ENCODE assay signal across 9 cellular contexts in the genomic region with DNA sequence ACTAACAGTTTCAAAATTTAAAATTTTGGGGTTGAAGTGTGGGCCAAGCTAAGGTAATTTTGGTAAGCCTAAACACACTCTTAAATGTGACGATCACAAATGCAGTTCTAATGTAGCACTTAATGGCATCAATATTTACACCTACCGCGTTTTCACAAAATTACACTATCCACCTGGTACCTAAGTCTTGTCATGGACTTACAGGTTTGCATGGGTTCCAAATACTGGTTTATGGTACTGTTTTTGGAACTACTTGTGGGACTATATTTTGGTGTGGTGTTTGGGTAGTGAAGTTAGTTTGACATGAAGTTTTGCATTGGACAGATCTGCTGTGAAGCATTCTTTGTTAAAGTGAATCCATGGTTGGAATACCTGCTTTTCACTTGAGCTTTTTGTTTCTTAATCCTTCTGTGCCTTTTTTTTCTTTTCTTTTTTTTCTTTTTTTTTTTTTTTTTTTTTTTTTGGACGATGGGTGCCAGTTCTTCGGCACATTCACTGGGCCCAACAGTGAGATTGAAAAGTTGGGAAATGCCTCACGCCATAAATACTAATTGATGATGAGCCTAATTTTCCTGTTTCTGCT. TPM values are rescaled to one million over a fixed set of nuclear protein-coding genes. Genes with fewer than 3 reads are reported as not detected.
A peak's percentile ranks its signal among the peaks of the same experiment; 100 is the strongest.
DNase-seq lines count a peak whose midpoint lies in the region; ATAC-seq and TF ChIP-seq lines count a peak whose summit lies in the region.
"Had no signal": no experiment of that assay in that cellular context is flagged by ENCODE, and none has a peak within 500 bp of the region (broad histone marks: within the 10 kb centered on the region; RNA-seq: fewer than 3 reads in every experiment).

No MANE protein-coding gene starts in this region.

- no peaks in the 10 kb centered on the region for H3K27me3 Mint-ChIP-seq in activated naive CD8-positive, alpha-beta T cell

- H3K9me3 Mint-ChIP-seq in activated naive CD8-positive, alpha-beta T cell (ENCODE audit: low read depth), result no peaks in the 10 kb centered on the region

- H3K27me3 ChIP-seq in heart left ventricle (no peaks in the 10 kb centered on the region), heart right ventricle (no peaks in the 10 kb centered on the region), iPS-20b (ENCODE audit: insufficient read depth, low read length) (no peaks in the 10 kb centered on the region), thoracic aorta (replicated peaks; ENCODE audit: insufficient read depth) (no peaks in the 10 kb centered on the region)

- no peak for DNase-seq in heart left ventricle
- no peak for DNase-seq in heart right ventricle
- DNase-seq in thoracic aorta (ENCODE audit: low spot score), result no peak
- no peak for DNase-seq in NCI-H128 (lab: John Stamatoyannopoulos, UW; ENCODE audit: unreplicated experiment)
- DNase-seq in KBM-7, result no peak
- DNase-seq: NCI-H1092 treated with DMSO at 0.1 percent for 48 hours had no signal

- peak overlapping the region; percentile 100 for H3K4me3 Mint-ChIP-seq in activated naive CD8-positive, alpha-beta T cell

- TF ChIP-seq CTCF in heart left ventricle (IDR thresholded peaks at IDR 0.05) (no peak), heart right ventricle (IDR thresholded peaks at IDR 0.05) (no peak), thoracic aorta (IDR thresholded peaks at IDR 0.05) (no peak)

- ATAC-seq in heart left ventricle (no peak), heart right ventricle (no peak), thoracic aorta (ENCODE audit: insufficient number of reproducible peaks, low FRiP score, low read depth) (no peak), GM19397 (IDR thresholded peaks at IDR 0.05; ENCODE audit: unreplicated experiment) (no peak)

- peak overlapping the region; percentile 89 for H3K27ac Mint-ChIP-seq in activated naive CD8-positive, alpha-beta T cell

- H3K4me3 ChIP-seq in heart left ventricle (peak overlapping the region in 7 of 12 donors; percentile 64 to 80 (median 73)), heart right ventricle (peak overlapping the region in 5 of 10 donors; percentile 1 to 89 (median 59)), iPS-20b (ENCODE audit: low read length) (peak overlapping the region; percentile 95), thoracic aorta (peak overlapping the region; percentile 98)

- TF ChIP-seq POLR2A in heart left ventricle (IDR thresholded peaks at IDR 0.05), result no peak

- WGBS in heart left ventricle, 4 donors, result 56 to 61% (median 57%) methylated on average over 6 of the region's 6 CpGs
- 58 to 64% methylated on average over 6 of the region's 6 CpGs for WGBS in heart right ventricle, 2 donors

- H3K4me1 ChIP-seq in heart left ventricle (peaks cover 12 to 93% (median 82%) of the 10 kb centered on the region in 12 donors), heart right ventricle (peaks cover 22 to 95% (median 91%) of the 10 kb centered on the region in 9 donors), iPS-20b (ENCODE audit: insufficient read depth, low read length) (peaks cover 6% of the 10 kb centered on the region; the same call in 1 of the 2 replicates), thoracic aorta (ENCODE audit: control insufficient read depth in 1 of 2, low read depth in 2 of 2) (peaks cover 57 to 90% of the 10 kb centered on the region in 2 donors)

- H3K4me1 Mint-ChIP-seq in activated naive CD8-positive, alpha-beta T cell (ENCODE audit: low read depth), result peaks cover 86% of the 10 kb centered on the region

- H3K9me3 ChIP-seq in heart left ventricle (no peaks in the 10 kb centered on the region), heart right ventricle (no peaks in the 10 kb centered on the region), iPS-20b (ENCODE audit: insufficient read depth, low read depth, low read length) (no peaks in the 10 kb centered on the region), thoracic aorta (no peaks in the 10 kb centered on the region)

- in situ Hi-C loops in KBM-7 (cut with MboI; ENCODE audit: low pct_unique_long_range_greater_than_20kb, low sequenced_read_pairs), result no loop called here

- H3K36me3 ChIP-seq in heart left ventricle (peaks cover 4 to 92% (median 90%) of the 10 kb centered on the region in 9 donors), heart right ventricle (peaks cover 0 to 92% (median 80%) of the 10 kb centered on the region in 9 donors), iPS-20b (ENCODE audit: insufficient read depth, low read depth, low read length) (peaks cover 98% of the 10 kb centered on the region), thoracic aorta (peaks cover 67% of the 10 kb centered on the region)

- H3K27ac ChIP-seq in heart left ventricle (peak overlapping the region in 1 of 12 donors; percentile 47), heart right ventricle (peak overlapping the region in 1 of 10 donors; percentile 51), iPS-20b (ENCODE audit: low read length) (no peak overlapping the region), thoracic aorta (peak overlapping the region in 1 of 2 donors; percentile 16)

- H3K9ac ChIP-seq in iPS-20b (ENCODE audit: low read depth, low read length), result no peak overlapping the region

- H3K36me3 Mint-ChIP-seq in activated naive CD8-positive, alpha-beta T cell, result peaks cover 44% of the 10 kb centered on the region

- intact Hi-C loops in heart left ventricle (cut with DNase I) (no loop called here), heart right ventricle (cut with DNase I) (no loop called here)

RNA-seq across cellular contexts. Expression of gene SRSF3, which starts 6.5 kb away (rescaled TPM):
- total RNA-seq in heart left ventricle (100 to 1,000 TPM in 6 of 9 donors, 10 to 100 TPM in 3; 43.2 to 162 (median 111) TPM), heart right ventricle (100 to 1,000 TPM; 105 to 196 (median 131) TPM), thoracic aorta (100 to 1,000 TPM in 1 of 2 donors, 10 to 100 TPM in 1; 88.5 to 120 TPM)
- polyA plus RNA-seq in heart left ventricle (100 to 1,000 TPM in 1 of 2 donors, 10 to 100 TPM in 1; 69.1 to 215 TPM), heart right ventricle (100 to 1,000 TPM; 122 to 175 TPM)

RNA-seq across cellular contexts. Expression of gene STK38, which starts 53.4 kb away (rescaled TPM):
- 10 to 100 TPM; 14.3 to 32.8 (median 21.2) TPM for total RNA-seq in heart left ventricle
- 10 to 100 TPM; 15.0 to 23.2 TPM for polyA plus RNA-seq in heart left ventricle
- total RNA-seq in heart right ventricle, result 10 to 100 TPM; 13.2 to 23.8 (median 21.5) TPM
- 10 to 100 TPM; 12.9 to 22.1 TPM for polyA plus RNA-seq in heart right ventricle
- total RNA-seq in thoracic aorta, result 10 to 100 TPM; 23.1 to 23.2 TPM
